Comparison of ENCODE assay signal across 28 cellular contexts in genomic region chr10:67571503-67571902, GRCh38.
"Had no signal": no experiment of that assay in that cellular context is flagged by ENCODE, and none has a peak within 500 bp of the region (broad histone marks: within the 10 kb centered on the region; RNA-seq: fewer than 3 reads in every experiment).

No MANE protein-coding gene starts in this region.

- H3K4me2 ChIP-seq: hepatocyte had no signal

- H3K9me3 Mint-ChIP-seq: dendritic cell treated with granulocyte-macrophage colony-stimulating factor and Interleukin-4, amounts not matched to agents 40 ng/mL and 50 ng/mL, for 4 days; effector memory CD8-positive, alpha-beta T cell; endodermal cell had no signal

- H3K79me2 ChIP-seq: hepatocyte had no signal

- H3K4me1 ChIP-seq: colonic mucosa, esophagus squamous epithelium, gastrocnemius medialis had no signal

- H3K27me3 Mint-ChIP-seq: dendritic cell treated with granulocyte-macrophage colony-stimulating factor and Interleukin-4, amounts not matched to agents 40 ng/mL and 50 ng/mL, for 4 days; memory B cell had no signal

- H3K27ac ChIP-seq: colonic mucosa, epithelial cell of prostate, esophagus squamous epithelium, gastrocnemius medialis, heart left ventricle, hepatocyte had no signal

- H3K9me3 ChIP-seq: colonic mucosa, esophagus squamous epithelium, gastrocnemius medialis, heart left ventricle had no signal

- DNase-seq: colonic mucosa; cortex of kidney; effector CD8-positive, alpha-beta T cell; effector memory CD8-positive, alpha-beta T cell; endodermal cell; erythroblast; esophagus squamous epithelium; foreskin fibroblast; foreskin melanocyte; gastrocnemius medialis; heart left ventricle; hypothalamus; immature natural killer cell; islet precursor cell; kidney; kidney glomerular epithelial cell; left colon; left ventricle myocardium superior; mammary epithelial cell; mesendoderm; midbrain had no signal

- H3K27ac Mint-ChIP-seq: dendritic cell treated with granulocyte-macrophage colony-stimulating factor and Interleukin-4, amounts not matched to agents 40 ng/mL and 50 ng/mL, for 4 days; effector memory CD8-positive, alpha-beta T cell; endodermal cell; immature natural killer cell; memory B cell had no signal

- H3K27me3 ChIP-seq: colonic mucosa, esophagus squamous epithelium, gastrocnemius medialis, heart left ventricle, hepatocyte had no signal

- ATAC-seq: effector memory CD8-positive, alpha-beta T cell; esophagus mucosa; gastrocnemius medialis; heart left ventricle; left colon; left lobe of liver; left ventricle myocardium superior had no signal

- H3K36me3 Mint-ChIP-seq: immature natural killer cell, memory B cell had no signal

- H2AFZ ChIP-seq: hepatocyte had no signal

- H3K4me3 Mint-ChIP-seq: dendritic cell treated with granulocyte-macrophage colony-stimulating factor and Interleukin-4, amounts not matched to agents 40 ng/mL and 50 ng/mL, for 4 days; effector memory CD8-positive, alpha-beta T cell; endodermal cell; immature natural killer cell; memory B cell had no signal

- H3K4me1 Mint-ChIP-seq: endodermal cell, immature natural killer cell, memory B cell had no signal

- H3K4me3 ChIP-seq: colonic mucosa, esophagus squamous epithelium, gastrocnemius medialis, heart left ventricle, hepatocyte, lung had no signal

- H3K36me3 ChIP-seq: colonic mucosa, esophagus squamous epithelium, gastrocnemius medialis, heart left ventricle had no signal
